9 cellular contexts compared by ENCODE assay signal in genomic region chr17:4639301-4640059, GRCh38. TPM values are rescaled to one million over a fixed set of nuclear protein-coding genes. Genes with fewer than 3 reads are reported as not detected.
A peak's percentile ranks its signal among the peaks of the same experiment; 100 is the strongest.
DNase-seq lines count a peak whose midpoint lies in the region; ATAC-seq, FAIRE-seq and TF ChIP-seq lines count a peak whose summit lies in the region.
"Not testable (repeated sequence)": the region's sequence is repeated elsewhere in the genome, so short reads cannot be mapped to it uniquely, and the experiment has no call there.
"Had no signal": no experiment of that assay in that cellular context is flagged by ENCODE, and none has a peak within 500 bp of the region (broad histone marks: within the 10 kb centered on the region; RNA-seq: fewer than 3 reads in every experiment).

No MANE protein-coding gene starts in this region.

- H3K4me2 ChIP-seq in GM12878 (ENCODE audit: control insufficient read depth, insufficient read depth) = peak overlapping the region; percentile 55; the same call in 1 of the 2 replicates

- TF ChIP-seq EP300 in GM12878 (IDR thresholded peaks at IDR 0.05; ENCODE audit: borderline replicate concordance in 1 of 2, control insufficient read depth in 1 of 2, low read depth in 2 of 2, low read length in 2 of 2); suprapubic skin (IDR thresholded peaks at IDR 0.05): not testable (repeated sequence)

- BruUV-seq in GM12878 (replicated peaks; lab: Mats Ljungman, UMichigan) = not testable (repeated sequence)

- peak overlapping the region; percentile 76 for H3K4me3 Mint-ChIP-seq in activated B cell treated with CpG ODN at 0.5 μM for 24 hours
- peak overlapping the region; percentile 61 for H3K4me3 Mint-ChIP-seq in nephron progenitor cell

- H2AFZ ChIP-seq in GM12878 (ENCODE audit: control insufficient read depth, low read depth, low read length) = not testable (repeated sequence)

- TF ChIP-seq RAD21 in GM12878 (IDR thresholded peaks at IDR 0.05; ENCODE audit: insufficient read depth, low read depth, low read length) = not testable (repeated sequence)

- in situ Hi-C loops in KBM-7 (cut with MboI; ENCODE audit: low pct_unique_long_range_greater_than_20kb, low sequenced_read_pairs); GM12878 (cut with MboI): not testable (repeated sequence)

- H3K36me3 Mint-ChIP-seq in activated B cell treated with CpG ODN at 0.5 μM for 24 hours (ENCODE audit: low read depth); nephron progenitor cell (ENCODE audit: low read depth): not testable (repeated sequence)

- POLR2A ChIA-PET in activated B cell treated with CpG ODN at 0.5 μM for 24 hours (lab: Charles Lee); GM12878 (lab: Charles Lee): not testable (repeated sequence)

- H3K4me3 ChIP-seq in NT2/D1 (ENCODE audit: insufficient read length, low read depth); GM12878: not testable (repeated sequence)
- peak overlapping the region; percentile 29 for H3K4me3 ChIP-seq in suprapubic skin

- not testable (repeated sequence) for H3K4me1 ChIP-seq in NT2/D1 (ENCODE audit: insufficient read depth, insufficient read length)
- H3K4me1 ChIP-seq in GM12878 (ENCODE audit: control insufficient read depth, insufficient read depth, low read length) (peaks cover 19% of the 10 kb centered on the region), suprapubic skin (peaks cover 31% of the 10 kb centered on the region)

- H4K20me1 ChIP-seq in GM12878 (ENCODE audit: control insufficient read depth, insufficient read depth) = not testable (repeated sequence)

- H3K79me2 ChIP-seq in GM12878 (ENCODE audit: control insufficient read depth, insufficient read depth, low read length) = not testable (repeated sequence)

- not testable (repeated sequence) for H3K9me3 Mint-ChIP-seq in activated B cell treated with CpG ODN at 0.5 μM for 24 hours, nephron progenitor cell

- 12% methylated on average over 26 of the region's 56 CpGs for WGBS in GM12878 (ENCODE audit: insufficient coverage, insufficient replicate concordance, low lambda C conversion rate, missing lambda C conversion rate)
- WGBS in suprapubic skin = 14% methylated on average over 14 of the region's 56 CpGs

- SMC1A ChIA-PET in GM12878 (lab: Charles Lee; ENCODE audit: uncharacterized antibody, unreplicated experiment) = not testable (repeated sequence)

- H3K27me3 ChIP-seq in NT2/D1 (ENCODE audit: insufficient read depth, insufficient read length) (peaks cover 66% of the 10 kb centered on the region), GM12878 (replicated peaks in 1 of 2; ENCODE audit: control insufficient read depth in 2 of 2, insufficient read depth in 2 of 2, low read length in 1 of 2) (peaks cover 10 to 15% of the 10 kb centered on the region in 2 experiments; a peak in 3 of 4 replicates), suprapubic skin (peaks cover 65% of the 10 kb centered on the region)

- H3K9ac ChIP-seq in NT2/D1 (ENCODE audit: insufficient read length, low read depth); GM12878 (ENCODE audit: control insufficient read depth, insufficient read depth, low read length): not testable (repeated sequence)

- not testable (repeated sequence) for TF ChIP-seq POLR2A in GM12878 (IDR thresholded peaks at IDR 0.05; ENCODE audit: low read depth, low read length); suprapubic skin (IDR thresholded peaks at IDR 0.05)

- peaks cover 52% of the 10 kb centered on the region for H3K4me1 Mint-ChIP-seq in activated B cell treated with CpG ODN at 0.5 μM for 24 hours
- H3K4me1 Mint-ChIP-seq in nephron progenitor cell = peaks cover 48% of the 10 kb centered on the region

- not testable (repeated sequence) for H3K27ac Mint-ChIP-seq in activated B cell treated with CpG ODN at 0.5 μM for 24 hours, nephron progenitor cell

- not testable (repeated sequence) for H3K36me3 ChIP-seq in NT2/D1 (ENCODE audit: insufficient read depth, insufficient read length, low read length); GM12878 (ENCODE audit: control insufficient read depth in 2 of 2, insufficient read depth in 2 of 2, low read length in 1 of 2); suprapubic skin

- intact Hi-C loops in activated B cell treated with CpG ODN at 0.5 μM for 24 hours (cut with micrococcal nuclease); GM12878 (cut with micrococcal nuclease; ENCODE audit: unreplicated experiment); head of caudate nucleus (cut with DNase I): not testable (repeated sequence)

- H3K9me3 ChIP-seq in NT2/D1 (ENCODE audit: insufficient read depth, low read length); GM12878 (replicated peaks; ENCODE audit: control insufficient read depth, insufficient read depth, low read length); suprapubic skin: not testable (repeated sequence)

- CTCF ChIA-PET in activated B cell treated with CpG ODN at 0.5 μM for 24 hours (lab: Charles Lee); GM12878 (lab: Yijun Ruan, JAX): not testable (repeated sequence)

- RAD21 ChIA-PET in GM12878 (lab: Charles Lee; ENCODE audit: unreplicated experiment) = not testable (repeated sequence)

- peak; percentile 45 for ATAC-seq in activated B cell treated with CpG ODN at 0.5 μM for 24 hours (ENCODE audit: low read depth)
- ATAC-seq in GM12878 = peak; percentile 49

- FAIRE-seq in GM12878 (lab: Jason Lieb, UNC) = not testable (repeated sequence)

- DNase-seq in DMS79 (lab: John Stamatoyannopoulos, UW) = peak; percentile 19
- peak; percentile 39 for DNase-seq in KBM-7
- DNase-seq in NT2/D1 (ENCODE audit: low read depth, low spot score) = peak; percentile 47
- not testable (repeated sequence) for DNase-seq in activated B cell treated with CpG ODN at 0.5 μM for 24 hours; GM12878 (ENCODE audit: low read depth, low spot score); suprapubic skin (ENCODE audit: low spot score in 2 of 2)
- DNase-seq in head of caudate nucleus = peak in 34 of 42 donors; percentile 10 to 72 (median 42)
- DNase-seq in nephron progenitor cell = peak; percentile 73

- H3K27me3 Mint-ChIP-seq in activated B cell treated with CpG ODN at 0.5 μM for 24 hours (peaks cover 39% of the 10 kb centered on the region), nephron progenitor cell (ENCODE audit: low read depth, poor library complexity) (peaks cover 95% of the 10 kb centered on the region)

- TF ChIP-seq CTCF in activated B cell treated with CpG ODN at 0.5 μM for 24 hours (IDR thresholded peaks at IDR 0.05); GM12878 (IDR thresholded peaks at IDR 0.05 in 2 of 3, conservative IDR thresholded peaks at IDR 0.05 in 1 of 3; ENCODE audit: control insufficient read depth in 2 of 3, extremely low read depth in 1 of 3, insufficient read depth in 1 of 3, low read depth in 3 of 3, low read length in 3 of 3); nephron progenitor cell (IDR thresholded peaks at IDR 0.05); suprapubic skin (IDR thresholded peaks at IDR 0.05): not testable (repeated sequence)

- not testable (repeated sequence) for H3K27ac ChIP-seq in GM12878 (ENCODE audit: control insufficient read depth, insufficient read depth); suprapubic skin

RNA-seq across cellular contexts. Expression of gene ALOX15, which starts 2.0 kb away (rescaled TPM):
- total RNA-seq in activated B cell treated with CpG ODN at 0.5 μM for 24 hours (not detected in 2 replicates), GM12878 (2014; rRNA removed) (0.51 and 0.54 TPM in 2 replicates), GM12878 (2014; rRNA removed; fragmentation: Illumina TruSeq; extraction: Trizol) (0.18 and 0.28 TPM in 2 replicates), GM12878 (2021) (0.31 and 0.51 TPM in 2 replicates), suprapubic skin (1 to 10 TPM in 1 of 4 donors, under 1 TPM in 3; 0.15 to 1.5 (median 0.36) TPM)
- total RNA-seq in GM12878 (2013; cell fraction: nucleolus; rRNA removed) = not detected in 2 replicates
- not detected for polyA plus RNA-seq in GM12878 (2011; ENCODE audit: low read depth)
- polyA plus RNA-seq in GM12878 (2011; rRNA removed) (0.07 and 0.11 TPM in 2 replicates), GM12878 (2014; fragmentation: Illumina TruSeq; extraction: Trizol) (0.30 and 0.35 TPM in 2 replicates), GM12878 (2014; fragmentation: Nextera tagmentation; extraction: Ambion mirVana) (under 1 TPM; 0.16 to 0.31 TPM), GM12878 (2014; rRNA removed) (0.51 and 1.0 TPM in 2 replicates), GM12878 (2016; fragmentation: Nextera tagmentation; extraction: Ambion mirVana) (under 1 TPM; 0.05 to 0.11 TPM)
- 0.24 and 0.27 TPM in 2 replicates for polyA plus RNA-seq in GM12878 (2011; cell fraction: cytosol; rRNA removed)
- 0.31 TPM in 1 of 2 replicates, not detected in the other for polyA plus RNA-seq in GM12878 (2011; cell fraction: nucleus; rRNA removed)
- polyA plus RNA-seq in GM12878 (2012) = 0.16 and 0.20 TPM in 2 replicates
- 0.07 and 0.31 TPM in 2 replicates for polyA minus RNA-seq in GM12878 (2011; rRNA and poly(A)+ RNA removed)
- polyA minus RNA-seq in GM12878 (2011; cell fraction: cytosol; rRNA and poly(A)+ RNA removed) = not detected in 2 replicates
- not detected in 2 replicates for polyA minus RNA-seq in GM12878 (2011; cell fraction: nucleus; rRNA and poly(A)+ RNA removed)
- total RNA-seq: ascending aorta had no signal

RNA-seq across cellular contexts. Expression of gene SMTNL2, which starts 55.2 kb away (rescaled TPM):
- total RNA-seq in activated B cell treated with CpG ODN at 0.5 μM for 24 hours (not detected in 2 replicates), GM12878 (2014; rRNA removed) (not detected in 2 replicates), GM12878 (2014; rRNA removed; fragmentation: Illumina TruSeq; extraction: Trizol) (not detected in 2 replicates), GM12878 (2021) (not detected in 2 replicates), suprapubic skin (1 to 10 TPM in 1 of 4 donors, under 1 TPM in 2, not detected in 1; 0.64 to 1.3 (median 0.81) TPM)
- total RNA-seq in GM12878 (2013; cell fraction: nucleolus; rRNA removed) = not detected in 2 replicates
- not detected for polyA plus RNA-seq in GM12878 (2011; ENCODE audit: low read depth)
- polyA plus RNA-seq in GM12878 (2011; rRNA removed) (not detected in 2 replicates), GM12878 (2014; fragmentation: Illumina TruSeq; extraction: Trizol) (not detected in 2 replicates), GM12878 (2014; fragmentation: Nextera tagmentation; extraction: Ambion mirVana) (not detected), GM12878 (2014; rRNA removed) (not detected in 2 replicates), GM12878 (2016; fragmentation: Nextera tagmentation; extraction: Ambion mirVana) (not detected)
- polyA plus RNA-seq in GM12878 (2011; cell fraction: cytosol; rRNA removed) = not detected in 2 replicates
- not detected in 2 replicates for polyA plus RNA-seq in GM12878 (2011; cell fraction: nucleus; rRNA removed)
- polyA plus RNA-seq in GM12878 (2012) = not detected in 2 replicates
- polyA minus RNA-seq in GM12878 (2011; rRNA and poly(A)+ RNA removed) = not detected in 2 replicates
- polyA minus RNA-seq in GM12878 (2011; cell fraction: cytosol; rRNA and poly(A)+ RNA removed) = not detected in 2 replicates
- polyA minus RNA-seq in GM12878 (2011; cell fraction: nucleus; rRNA and poly(A)+ RNA removed) = not detected in 2 replicates
